Comparison of ENCODE assay signal across 8 cellular contexts in the genomic region with DNA sequence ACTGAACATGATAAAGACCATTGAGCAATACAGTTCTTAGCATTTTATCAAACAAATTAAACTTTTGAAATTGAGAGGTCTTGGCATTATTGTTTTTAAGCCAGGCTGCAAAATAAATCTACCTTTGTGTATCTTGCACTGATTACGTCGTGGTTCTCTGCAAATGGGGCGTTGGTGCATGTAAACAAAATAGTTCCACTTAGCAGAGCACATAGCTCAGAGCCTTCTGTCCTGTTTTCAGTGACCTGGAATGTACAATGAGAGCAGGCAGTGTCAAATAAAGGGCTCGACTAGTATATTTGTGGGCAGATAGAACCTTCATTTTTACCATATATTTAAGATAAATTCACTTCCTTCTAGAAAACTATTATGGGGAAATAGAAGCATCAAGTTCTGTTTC.
"Had no signal": no experiment of that assay in that cellular context is flagged by ENCODE, and none has a peak within 500 bp of the region (broad histone marks: within the 10 kb centered on the region; RNA-seq: fewer than 3 reads in every experiment).

No MANE protein-coding gene starts in this region.

- H3K4me3 ChIP-seq: GM23248, HAP-1 had no signal

- H2AFZ ChIP-seq: GM23248 had no signal

- H3K4me1 Mint-ChIP-seq: IgD-negative memory B cell had no signal

- FAIRE-seq: HTR-8/SVneo had no signal

- H3K27me3 Mint-ChIP-seq: IgD-negative memory B cell had no signal

- DNase-seq: GM23248, GOT3, H7, HFFc6 had no signal

- H3K4me3 Mint-ChIP-seq: HFFc6, IgD-negative memory B cell had no signal

- H3K27ac Mint-ChIP-seq: HFFc6, IgD-negative memory B cell had no signal

- H3K36me3 Mint-ChIP-seq: IgD-negative memory B cell had no signal

- H3K27ac ChIP-seq: GM23248 had no signal

- H3K4me1 ChIP-seq: HAP-1 had no signal

- H3K36me3 ChIP-seq: HAP-1 had no signal

- H3K9me3 Mint-ChIP-seq: HFFc6, IgD-negative memory B cell had no signal

- H3K9ac ChIP-seq: GM23248 had no signal

- ATAC-seq: HCT116 had no signal

- H3K9me3 ChIP-seq: HAP-1 had no signal
